ENCODE assay signal across 17 cellular contexts in genomic region chr1:6272476-6273270, GRCh38. TPM values are rescaled to one million over a fixed set of nuclear protein-coding genes. Genes with fewer than 3 reads are reported as not detected.
DNase-seq lines count a peak whose midpoint lies in the region; ATAC-seq and TF ChIP-seq lines count a peak whose summit lies in the region.
"Had no signal": no experiment of that assay in that cellular context is flagged by ENCODE, and none has a peak within 500 bp of the region (broad histone marks: within the 10 kb centered on the region; RNA-seq: fewer than 3 reads in every experiment).

No MANE protein-coding gene starts in this region.

- peaks cover 59% of the 10 kb centered on the region for H3K4me1 ChIP-seq in A673 (ENCODE audit: insufficient read depth, low read length, poor library complexity, severe bottlenecking)
- H3K4me1 ChIP-seq in HUES6 (ENCODE audit: control insufficient read depth, insufficient read depth, low read length), result peaks cover 64% of the 10 kb centered on the region
- H3K4me1 ChIP-seq in mesenchymal stem cell (ENCODE audit: control insufficient read depth, insufficient read depth, low read depth, low read length), result peaks cover 77% of the 10 kb centered on the region
- H3K4me1 ChIP-seq in gastrocnemius medialis, result peaks cover 10 to 16% of the 10 kb centered on the region in 2 donors

- no peaks in the 10 kb centered on the region for H3K9me3 Mint-ChIP-seq in chondrocyte (ENCODE audit: low read depth)
- H3K9me3 Mint-ChIP-seq: activated naive CD8-positive, alpha-beta T cell treated with anti-CD3 and anti-CD28 coated beads, Interleukin-2, amount 10 ng/mL, durations not matched to agents 7 days and 5 days; T-cell had no signal

- H3K14ac ChIP-seq in mesenchymal stem cell (ENCODE audit: low read length in 2 of 2), result no peak overlapping the region

- no peak overlapping the region for H3K23ac ChIP-seq in mesenchymal stem cell (ENCODE audit: low read length in 2 of 2)

- no peak overlapping the region for H2AFZ ChIP-seq in mesenchymal stem cell (ENCODE audit: low read depth, low read length)

- no peaks in the 10 kb centered on the region for H3K27me3 ChIP-seq in A673 (replicated peaks; ENCODE audit: insufficient read depth, low read depth, low read length, poor library complexity)
- no peaks in the 10 kb centered on the region for H3K27me3 ChIP-seq in HUES6 (ENCODE audit: control insufficient read depth, insufficient read depth, low read length)
- H3K27me3 ChIP-seq in mesenchymal stem cell (ENCODE audit: control insufficient read depth in 1 of 2, insufficient read depth in 1 of 2, low read length in 2 of 2), result no peaks in the 10 kb centered on the region
- no peaks in the 10 kb centered on the region for H3K27me3 ChIP-seq in gastrocnemius medialis
- H3K27me3 ChIP-seq: spleen had no signal

- CTCF ChIA-PET in A673 (lab: Charles Lee), result no interaction called here

- no peak overlapping the region for H4K8ac ChIP-seq in mesenchymal stem cell (ENCODE audit: low read length)

- H3K4me2 ChIP-seq in mesenchymal stem cell (ENCODE audit: low read length, poor library complexity, severe bottlenecking), result no peak overlapping the region

- H3K36me3 Mint-ChIP-seq in chondrocyte (ENCODE audit: low read depth), result no peaks in the 10 kb centered on the region
- H3K36me3 Mint-ChIP-seq: T-cell had no signal

- H4K91ac ChIP-seq in mesenchymal stem cell (ENCODE audit: low read length), result peak overlapping the region; percentile 77

- H3K27me3 Mint-ChIP-seq in chondrocyte (ENCODE audit: low read depth), result no peaks in the 10 kb centered on the region
- H3K27me3 Mint-ChIP-seq: activated naive CD8-positive, alpha-beta T cell treated with anti-CD3 and anti-CD28 coated beads, Interleukin-2, amount 10 ng/mL, durations not matched to agents 7 days and 5 days; T-cell had no signal

- peak overlapping the region in 1 of 2 experiments; percentile 10 for H3K4ac ChIP-seq in mesenchymal stem cell (ENCODE audit: low read depth in 1 of 2, low read length in 2 of 2)

- H3K4me3 ChIP-seq in A673 (ENCODE audit: low read depth, low read length, poor library complexity, severe bottlenecking) (no peak overlapping the region), HUES6 (ENCODE audit: low read depth, low read length) (no peak overlapping the region), mesenchymal stem cell (ENCODE audit: insufficient read depth in 1 of 2, low read depth in 1 of 2, low read length in 2 of 2) (no peak overlapping the region), gastrocnemius medialis (no peak overlapping the region)
- H3K4me3 ChIP-seq: coronary artery, esophagus muscularis mucosa, lung, spleen had no signal

- ATAC-seq in GM19395 (IDR thresholded peaks at IDR 0.05; ENCODE audit: unreplicated experiment) (no peak), gastrocnemius medialis (no peak), GM21619 (IDR thresholded peaks at IDR 0.05; ENCODE audit: unreplicated experiment) (no peak), GM19397 (IDR thresholded peaks at IDR 0.05; ENCODE audit: unreplicated experiment) (no peak)
- ATAC-seq: activated CD4-positive, CD25-positive, alpha-beta regulatory T cell treated with anti-CD3 and anti-CD28 coated beads, Interleukin-2, amount 50 U/mL, for 24 hours; T-cell had no signal

- H3K79me1 ChIP-seq in mesenchymal stem cell (replicated peaks; ENCODE audit: low read length, poor library complexity, severe bottlenecking), result no peaks in the 10 kb centered on the region

- peak overlapping the region in 1 of 2 experiments; percentile 69 for H3K18ac ChIP-seq in mesenchymal stem cell (ENCODE audit: low read depth in 1 of 2, low read length in 2 of 2)

- peaks cover 35% of the 10 kb centered on the region for H3K4me1 Mint-ChIP-seq in chondrocyte (ENCODE audit: low read depth)
- H3K4me1 Mint-ChIP-seq: activated naive CD8-positive, alpha-beta T cell treated with anti-CD3 and anti-CD28 coated beads, Interleukin-2, amount 10 ng/mL, durations not matched to agents 7 days and 5 days; T-cell had no signal

- DNase-seq in A673 (ENCODE audit: low spot score) (no peak), chondrocyte (ENCODE audit: low spot score) (no peak), mesenchymal stem cell (no peak), gastrocnemius medialis (no peak)
- DNase-seq: activated naive CD8-positive, alpha-beta T cell treated with anti-CD3 and anti-CD28 coated beads, Interleukin-2, amount 10 ng/mL, durations not matched to agents 7 days and 5 days; MV-4-11; spleen; T-cell had no signal

- TF ChIP-seq POLR2A in gastrocnemius medialis (IDR thresholded peaks at IDR 0.05), result no peak

- WGBS in mesenchymal stem cell, result 90% methylated on average over 16 of the region's 16 CpGs

- peak overlapping the region; percentile 12 to 43 for H2BK12ac ChIP-seq in mesenchymal stem cell (ENCODE audit: low read length in 2 of 2)

- peak overlapping the region; percentile 57 for H3K27ac Mint-ChIP-seq in chondrocyte (ENCODE audit: unreplicated experiment)
- H3K27ac Mint-ChIP-seq: activated naive CD8-positive, alpha-beta T cell treated with anti-CD3 and anti-CD28 coated beads, Interleukin-2, amount 10 ng/mL, durations not matched to agents 7 days and 5 days; T-cell had no signal

- peak overlapping the region; percentile 15 for H3K9ac ChIP-seq in HUES6 (ENCODE audit: low read length)
- no peak overlapping the region for H3K9ac ChIP-seq in mesenchymal stem cell (ENCODE audit: low read length)

- no peak overlapping the region for H2BK5ac ChIP-seq in mesenchymal stem cell (ENCODE audit: low read depth, low read length, poor library complexity, severe bottlenecking)

- no peak overlapping the region for H3K4me3 Mint-ChIP-seq in chondrocyte (ENCODE audit: unreplicated experiment)
- H3K4me3 Mint-ChIP-seq: activated naive CD8-positive, alpha-beta T cell treated with anti-CD3 and anti-CD28 coated beads, Interleukin-2, amount 10 ng/mL, durations not matched to agents 7 days and 5 days; T-cell had no signal

- H3K36me3 ChIP-seq in A673 (ENCODE audit: insufficient read depth, low read length, poor library complexity, severe bottlenecking) (no peaks in the 10 kb centered on the region), HUES6 (ENCODE audit: control insufficient read depth, insufficient read depth, low read length) (no peaks in the 10 kb centered on the region), mesenchymal stem cell (ENCODE audit: control insufficient read depth in 1 of 2, insufficient read depth in 2 of 2, low read depth in 1 of 2, low read length in 2 of 2) (peaks cover 0 to 20% of the 10 kb centered on the region in 2 experiments), gastrocnemius medialis (no peaks in the 10 kb centered on the region)
- H3K36me3 ChIP-seq: esophagus muscularis mucosa had no signal

- BruUV-seq in A673 (replicated peaks; lab: Mats Ljungman, UMichigan), result no TSS peak

- in situ Hi-C loops in gastrocnemius medialis (cut with MboI; ENCODE audit: low sequenced_read_pairs in 4 of 4), result no loop called here

- H2AK5ac ChIP-seq in mesenchymal stem cell (ENCODE audit: low read length, severe bottlenecking), result peak overlapping the region; percentile 21

- TF ChIP-seq CTCF in A673 (conservative IDR thresholded peaks at IDR 0.05; ENCODE audit: low read depth, low read length) (peak; percentile 37), chondrocyte (IDR thresholded peaks at IDR 0.05) (peak; percentile 36), gastrocnemius medialis (IDR thresholded peaks at IDR 0.05 in 4 of 5, conservative IDR thresholded peaks at IDR 0.05 in 1 of 5) (no peak)

- H3K9me3 ChIP-seq in A673 (ENCODE audit: low read depth, low read length, poor library complexity, severe bottlenecking) (no peaks in the 10 kb centered on the region), HUES6 (ENCODE audit: control insufficient read depth, insufficient read depth, low read depth, low read length) (no peaks in the 10 kb centered on the region), mesenchymal stem cell (ENCODE audit: control insufficient read depth, low read length) (no peaks in the 10 kb centered on the region), gastrocnemius medialis (no peaks in the 10 kb centered on the region)
- H3K9me3 ChIP-seq: esophagus muscularis mucosa, spleen had no signal

- intact Hi-C loops in A673 (cut with micrococcal nuclease; ENCODE audit: unreplicated experiment), result no loop called here
- intact Hi-C loops in gastrocnemius medialis (cut with DNase I; ENCODE audit: low total_unique reads), result no loop called here

- H3K27ac ChIP-seq in A673 (ENCODE audit: low read depth, low read length, poor library complexity, severe bottlenecking) (peak overlapping the region; percentile 55), HUES6 (ENCODE audit: low read depth, low read length) (0 out of 2 replicates have a peak overlapping the region, but pooled peaks have one; percentile 16), mesenchymal stem cell (ENCODE audit: low read length, poor library complexity, severe bottlenecking) (no peak overlapping the region), gastrocnemius medialis (no peak overlapping the region)
- H3K27ac ChIP-seq: coronary artery, esophagus muscularis mucosa, spleen had no signal

- H2BK120ac ChIP-seq in mesenchymal stem cell (ENCODE audit: low read depth, low read length), result no peak overlapping the region

- POLR2A ChIA-PET in A673 (lab: Charles Lee; ENCODE audit: low non-redundant PET), result no interaction called here

- H2BK15ac ChIP-seq in mesenchymal stem cell (ENCODE audit: low read depth, poor library complexity, severe bottlenecking), result no peak overlapping the region

RNA-seq across cellular contexts. Expression of gene GPR153, which starts 11.8 kb away (rescaled TPM):
- total RNA-seq in A673 (2021), result 8.4 and 11.7 TPM in 2 replicates
- 4.2 to 5.8 TPM (median 4.4 TPM) in 3 replicates for total RNA-seq in chondrocyte
- polyA plus RNA-seq in mesenchymal stem cell (2013, experiment 1 of 2), result 4.9 TPM
- 5.1 TPM for polyA plus RNA-seq in mesenchymal stem cell (2013, experiment 2 of 2)
- total RNA-seq in gastrocnemius medialis, result 1 to 10 TPM; 1.1 to 3.4 (median 2.0) TPM

RNA-seq across cellular contexts. Expression of gene HES3, which starts 28.7 kb away (rescaled TPM):
- not detected in 2 replicates for total RNA-seq in A673 (2021)
- not detected in 3 replicates for total RNA-seq in chondrocyte
- not detected for polyA plus RNA-seq in mesenchymal stem cell (2013, experiment 1 of 2)
- polyA plus RNA-seq in mesenchymal stem cell (2013, experiment 2 of 2), result not detected
- not detected for total RNA-seq in gastrocnemius medialis
- total RNA-seq: activated naive CD8-positive, alpha-beta T cell treated with anti-CD3 and anti-CD28 coated beads, Interleukin-2, amount 10 ng/mL, durations not matched to agents 7 days and 5 days; esophagus muscularis mucosa; lung; osteocyte; spleen; T-cell had no signal
- polyA plus RNA-seq: lung, spleen had no signal

RNA-seq across cellular contexts. Expression of gene ICMT, which starts 36.9 kb away (rescaled TPM):
- 94.5 and 104 TPM in 2 replicates for total RNA-seq in A673 (2021)
- 72.7 to 94.2 TPM (median 73.1 TPM) in 3 replicates for total RNA-seq in chondrocyte
- 52.7 TPM for polyA plus RNA-seq in mesenchymal stem cell (2013, experiment 1 of 2)
- polyA plus RNA-seq in mesenchymal stem cell (2013, experiment 2 of 2), result 52.5 TPM
- total RNA-seq in gastrocnemius medialis, result 100 to 1,000 TPM in 1 of 4 donors, 10 to 100 TPM in 3; 43.6 to 115 (median 93.7) TPM

Comparison
In these comparisons a context has a peak if more than half of its experiments do, and no peak if none do; other contexts are left out.
1. H3K27ac ChIP-seq: peak in A673 (single experiment) and HUES6 (single experiment); none in mesenchymal stem cell (single experiment) and gastrocnemius medialis (0 of 4).
2. CTCF ChIP-seq: peak in A673 (single experiment) and chondrocyte (single experiment); none in gastrocnemius medialis (0 of 5).